Comparison of ENCODE assay signal across 1 cellular context in genomic region chr20:49281059-49281912, GRCh38.
TF ChIP-seq lines count a peak whose summit lies in the region.

No MANE protein-coding gene starts in this region.

TF ChIP-seq in HepG2, 621 proteins besides CTCF, POLR2A, EP300 and RAD21 (continued from another document and continues in another):
- TF ChIP-seq, protein P1, sequence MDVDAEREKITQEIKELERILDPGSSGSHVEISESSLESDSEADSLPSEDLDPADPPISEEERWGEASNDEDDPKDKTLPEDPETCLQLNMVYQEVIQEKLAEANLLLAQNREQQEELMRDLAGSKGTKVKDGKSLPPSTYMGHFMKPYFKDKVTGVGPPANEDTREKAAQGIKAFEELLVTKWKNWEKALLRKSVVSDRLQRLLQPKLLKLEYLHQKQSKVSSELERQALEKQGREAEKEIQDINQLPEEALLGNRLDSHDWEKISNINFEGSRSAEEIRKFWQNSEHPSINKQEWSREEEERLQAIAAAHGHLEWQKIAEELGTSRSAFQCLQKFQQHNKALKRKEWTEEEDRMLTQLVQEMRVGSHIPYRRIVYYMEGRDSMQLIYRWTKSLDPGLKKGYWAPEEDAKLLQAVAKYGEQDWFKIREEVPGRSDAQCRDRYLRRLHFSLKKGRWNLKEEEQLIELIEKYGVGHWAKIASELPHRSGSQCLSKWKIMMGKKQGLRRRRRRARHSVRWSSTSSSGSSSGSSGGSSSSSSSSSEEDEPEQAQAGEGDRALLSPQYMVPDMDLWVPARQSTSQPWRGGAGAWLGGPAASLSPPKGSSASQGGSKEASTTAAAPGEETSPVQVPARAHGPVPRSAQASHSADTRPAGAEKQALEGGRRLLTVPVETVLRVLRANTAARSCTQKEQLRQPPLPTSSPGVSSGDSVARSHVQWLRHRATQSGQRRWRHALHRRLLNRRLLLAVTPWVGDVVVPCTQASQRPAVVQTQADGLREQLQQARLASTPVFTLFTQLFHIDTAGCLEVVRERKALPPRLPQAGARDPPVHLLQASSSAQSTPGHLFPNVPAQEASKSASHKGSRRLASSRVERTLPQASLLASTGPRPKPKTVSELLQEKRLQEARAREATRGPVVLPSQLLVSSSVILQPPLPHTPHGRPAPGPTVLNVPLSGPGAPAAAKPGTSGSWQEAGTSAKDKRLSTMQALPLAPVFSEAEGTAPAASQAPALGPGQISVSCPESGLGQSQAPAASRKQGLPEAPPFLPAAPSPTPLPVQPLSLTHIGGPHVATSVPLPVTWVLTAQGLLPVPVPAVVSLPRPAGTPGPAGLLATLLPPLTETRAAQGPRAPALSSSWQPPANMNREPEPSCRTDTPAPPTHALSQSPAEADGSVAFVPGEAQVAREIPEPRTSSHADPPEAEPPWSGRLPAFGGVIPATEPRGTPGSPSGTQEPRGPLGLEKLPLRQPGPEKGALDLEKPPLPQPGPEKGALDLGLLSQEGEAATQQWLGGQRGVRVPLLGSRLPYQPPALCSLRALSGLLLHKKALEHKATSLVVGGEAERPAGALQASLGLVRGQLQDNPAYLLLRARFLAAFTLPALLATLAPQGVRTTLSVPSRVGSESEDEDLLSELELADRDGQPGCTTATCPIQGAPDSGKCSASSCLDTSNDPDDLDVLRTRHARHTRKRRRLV (CRISPR knock-in tag; IDR thresholded peaks at IDR 0.05) = no peak
- 0 out of 2 replicates have a peak, but pooled peaks have one; percentile 33 for TF ChIP-seq HDAC2 (CRISPR knock-in tag; IDR thresholded peaks at IDR 0.05)
- TF ChIP-seq ETV6 (CRISPR knock-in tag; conservative IDR thresholded peaks at IDR 0.05) = no peak; the same call in 1 of the 2 replicates
- TF ChIP-seq, protein P2, sequence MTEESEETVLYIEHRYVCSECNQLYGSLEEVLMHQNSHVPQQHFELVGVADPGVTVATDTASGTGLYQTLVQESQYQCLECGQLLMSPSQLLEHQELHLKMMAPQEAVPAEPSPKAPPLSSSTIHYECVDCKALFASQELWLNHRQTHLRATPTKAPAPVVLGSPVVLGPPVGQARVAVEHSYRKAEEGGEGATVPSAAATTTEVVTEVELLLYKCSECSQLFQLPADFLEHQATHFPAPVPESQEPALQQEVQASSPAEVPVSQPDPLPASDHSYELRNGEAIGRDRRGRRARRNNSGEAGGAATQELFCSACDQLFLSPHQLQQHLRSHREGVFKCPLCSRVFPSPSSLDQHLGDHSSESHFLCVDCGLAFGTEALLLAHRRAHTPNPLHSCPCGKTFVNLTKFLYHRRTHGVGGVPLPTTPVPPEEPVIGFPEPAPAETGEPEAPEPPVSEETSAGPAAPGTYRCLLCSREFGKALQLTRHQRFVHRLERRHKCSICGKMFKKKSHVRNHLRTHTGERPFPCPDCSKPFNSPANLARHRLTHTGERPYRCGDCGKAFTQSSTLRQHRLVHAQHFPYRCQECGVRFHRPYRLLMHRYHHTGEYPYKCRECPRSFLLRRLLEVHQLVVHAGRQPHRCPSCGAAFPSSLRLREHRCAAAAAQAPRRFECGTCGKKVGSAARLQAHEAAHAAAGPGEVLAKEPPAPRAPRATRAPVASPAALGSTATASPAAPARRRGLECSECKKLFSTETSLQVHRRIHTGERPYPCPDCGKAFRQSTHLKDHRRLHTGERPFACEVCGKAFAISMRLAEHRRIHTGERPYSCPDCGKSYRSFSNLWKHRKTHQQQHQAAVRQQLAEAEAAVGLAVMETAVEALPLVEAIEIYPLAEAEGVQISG (CRISPR knock-in tag; IDR thresholded peaks at IDR 0.05) = no peak; the same call in 1 of the 2 replicates
- TF ChIP-seq ZNF597 (CRISPR knock-in tag; IDR thresholded peaks at IDR 0.05) = no peak
- peak; percentile 88 for TF ChIP-seq PAF1 (CRISPR knock-in tag; IDR thresholded peaks at IDR 0.05)
- no peak for TF ChIP-seq HBP1 (CRISPR knock-in tag; IDR thresholded peaks at IDR 0.05; ENCODE audit: low read depth)
- no peak for TF ChIP-seq ZUFSP (CRISPR knock-in tag; IDR thresholded peaks at IDR 0.05; ENCODE audit: borderline replicate concordance)
- TF ChIP-seq ZBTB49 (CRISPR knock-in tag; IDR thresholded peaks at IDR 0.05; ENCODE audit: borderline replicate concordance) = 0 out of 2 replicates have a peak, but pooled peaks have one; percentile 22
- no peak for TF ChIP-seq ZNF543 (CRISPR knock-in tag; IDR thresholded peaks at IDR 0.05)
- TF ChIP-seq PBX2 (CRISPR knock-in tag; IDR thresholded peaks at IDR 0.05) = no peak
- no peak for TF ChIP-seq ZNF138 (CRISPR knock-in tag; IDR thresholded peaks at IDR 0.05; ENCODE audit: low read depth)
- no peak; the same call in 1 of the 2 replicates for TF ChIP-seq KAT8 (CRISPR knock-in tag; IDR thresholded peaks at IDR 0.05)
- TF ChIP-seq YY1 (IDR thresholded peaks at IDR 0.05; ENCODE audit: insufficient read depth, insufficient replicate concordance, low read depth, low read length) = no peak
- TF ChIP-seq SETDB1 (CRISPR knock-in tag; IDR thresholded peaks at IDR 0.05; ENCODE audit: borderline replicate concordance) = 0 out of 2 replicates have a peak, but pooled peaks have one; percentile 89
- TF ChIP-seq ZSCAN12 (CRISPR knock-in tag; IDR thresholded peaks at IDR 0.05) = no peak
- TF ChIP-seq MYC (CRISPR knock-in tag; IDR thresholded peaks at IDR 0.05; ENCODE audit: borderline replicate concordance) = 0 out of 2 replicates have a peak, but pooled peaks have one; percentile 27
- peak; percentile 77 for TF ChIP-seq PHF21A (CRISPR knock-in tag; IDR thresholded peaks at IDR 0.05)
- TF ChIP-seq CCDC6 (CRISPR knock-in tag; IDR thresholded peaks at IDR 0.05) = no peak
- TF ChIP-seq, protein P3, sequence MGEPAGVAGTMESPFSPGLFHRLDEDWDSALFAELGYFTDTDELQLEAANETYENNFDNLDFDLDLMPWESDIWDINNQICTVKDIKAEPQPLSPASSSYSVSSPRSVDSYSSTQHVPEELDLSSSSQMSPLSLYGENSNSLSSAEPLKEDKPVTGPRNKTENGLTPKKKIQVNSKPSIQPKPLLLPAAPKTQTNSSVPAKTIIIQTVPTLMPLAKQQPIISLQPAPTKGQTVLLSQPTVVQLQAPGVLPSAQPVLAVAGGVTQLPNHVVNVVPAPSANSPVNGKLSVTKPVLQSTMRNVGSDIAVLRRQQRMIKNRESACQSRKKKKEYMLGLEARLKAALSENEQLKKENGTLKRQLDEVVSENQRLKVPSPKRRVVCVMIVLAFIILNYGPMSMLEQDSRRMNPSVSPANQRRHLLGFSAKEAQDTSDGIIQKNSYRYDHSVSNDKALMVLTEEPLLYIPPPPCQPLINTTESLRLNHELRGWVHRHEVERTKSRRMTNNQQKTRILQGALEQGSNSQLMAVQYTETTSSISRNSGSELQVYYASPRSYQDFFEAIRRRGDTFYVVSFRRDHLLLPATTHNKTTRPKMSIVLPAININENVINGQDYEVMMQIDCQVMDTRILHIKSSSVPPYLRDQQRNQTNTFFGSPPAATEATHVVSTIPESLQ (CRISPR knock-in tag; conservative IDR thresholded peaks at IDR 0.05) = no peak
- TF ChIP-seq ZFY (CRISPR knock-in tag; IDR thresholded peaks at IDR 0.05) = no peak; the same call in 1 of the 2 replicates
- TF ChIP-seq ZFP90 (CRISPR knock-in tag; IDR thresholded peaks at IDR 0.05; ENCODE audit: borderline replicate concordance) = peak; percentile 16; the same call in 1 of the 2 replicates
- TF ChIP-seq FOXM1 (CRISPR knock-in tag; IDR thresholded peaks at IDR 0.05) = peak; percentile 13; the same call in 1 of the 2 replicates
- TF ChIP-seq ZNF839 (CRISPR knock-in tag; IDR thresholded peaks at IDR 0.05; ENCODE audit: borderline replicate concordance) = no peak
- TF ChIP-seq THYN1 (CRISPR knock-in tag; IDR thresholded peaks at IDR 0.05; ENCODE audit: borderline replicate concordance, low read depth) = no peak
- TF ChIP-seq MATR3 (CRISPR knock-in tag; IDR thresholded peaks at IDR 0.05) = no peak
- TF ChIP-seq ZFP62 (CRISPR knock-in tag; IDR thresholded peaks at IDR 0.05) = no peak
- TF ChIP-seq ZNF672 (CRISPR knock-in tag; IDR thresholded peaks at IDR 0.05) = no peak
- TF ChIP-seq SNRNP70 (IDR thresholded peaks at IDR 0.05; ENCODE audit: low read depth, low read length) = no peak
- TF ChIP-seq PRMT3 (CRISPR knock-in tag; IDR thresholded peaks at IDR 0.05; ENCODE audit: borderline replicate concordance, low read depth) = no peak
- TF ChIP-seq GLI4 (CRISPR knock-in tag; IDR thresholded peaks at IDR 0.05; ENCODE audit: borderline replicate concordance) = no peak
- TF ChIP-seq ATF5 (CRISPR knock-in tag; IDR thresholded peaks at IDR 0.05; ENCODE audit: low read depth) = no peak
- TF ChIP-seq, protein P4, sequence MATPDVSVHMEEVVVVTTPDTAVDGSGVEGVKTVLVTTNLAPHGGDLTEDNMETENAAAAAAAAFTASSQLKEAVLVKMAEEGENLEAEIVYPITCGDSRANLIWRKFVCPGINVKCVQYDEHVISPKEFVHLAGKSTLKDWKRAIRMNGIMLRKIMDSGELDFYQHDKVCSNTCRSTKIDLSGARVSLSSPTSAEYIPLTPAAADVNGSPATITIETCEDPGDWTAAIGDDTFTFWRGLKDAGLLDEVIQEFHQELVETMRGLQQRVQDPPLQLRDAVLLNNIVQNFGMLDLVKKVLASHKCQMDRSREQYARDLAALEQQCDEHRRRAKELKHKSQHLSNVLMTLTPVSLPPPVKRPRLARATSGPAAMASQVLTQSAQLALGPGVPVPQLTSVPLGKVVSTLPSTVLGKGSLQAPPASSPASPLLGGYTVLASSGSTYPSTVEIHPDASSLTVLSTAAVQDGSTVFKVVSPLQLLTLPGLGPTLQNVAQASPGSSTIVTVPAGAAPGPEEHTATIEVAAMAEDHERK (CRISPR knock-in tag; IDR thresholded peaks at IDR 0.05; ENCODE audit: low read depth) = no peak
- TF ChIP-seq ZFX (CRISPR knock-in tag; IDR thresholded peaks at IDR 0.05; ENCODE audit: low read depth) = peak; percentile 23; the same call in 1 of the 2 replicates
